12 cellular contexts compared by ENCODE assay signal in the genomic region with DNA sequence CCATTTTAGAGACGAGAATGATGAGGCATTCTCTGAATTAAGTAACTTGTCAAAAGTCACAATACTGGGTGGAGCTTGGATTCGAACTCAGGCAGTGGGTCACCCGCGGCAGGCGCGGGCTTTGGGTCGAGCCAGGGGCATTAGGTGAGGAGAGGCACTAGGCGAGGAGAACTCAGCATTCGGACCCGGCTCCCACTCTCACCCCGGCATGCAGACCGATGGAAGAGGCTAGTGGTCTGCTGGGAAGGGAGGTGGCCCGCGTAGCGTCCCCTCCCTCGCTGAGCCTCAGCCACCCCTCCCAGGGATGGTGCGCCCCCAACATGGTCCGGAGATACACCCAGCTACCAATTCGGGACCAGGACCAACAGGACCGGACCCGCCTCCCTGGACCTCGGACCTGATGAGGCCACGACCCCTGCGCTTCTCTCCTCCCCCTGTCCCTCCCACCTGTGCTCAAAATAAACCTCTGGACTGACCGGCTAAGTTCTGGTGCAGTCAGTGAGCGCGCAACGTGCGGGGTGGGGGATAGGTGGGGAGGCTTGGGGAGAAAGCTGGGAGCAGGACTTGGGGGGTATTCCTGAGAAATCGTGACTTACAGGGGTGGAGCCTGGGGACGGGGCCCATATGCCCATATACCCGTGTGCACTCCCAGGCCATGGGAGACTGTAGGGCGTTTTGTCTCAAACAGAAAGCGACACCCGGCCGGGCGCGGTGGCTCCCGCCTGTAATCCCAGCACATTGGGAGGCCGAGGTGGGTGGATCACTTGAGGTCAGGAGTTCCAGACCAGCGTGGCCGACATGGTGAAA. TPM values are rescaled to one million over a fixed set of nuclear protein-coding genes. Genes with fewer than 3 reads are reported as not detected.
DNase-seq lines count a peak whose midpoint lies in the region; ATAC-seq and TF ChIP-seq lines count a peak whose summit lies in the region.
"Had no signal": no experiment of that assay in that cellular context is flagged by ENCODE, and none has a peak within 500 bp of the region (broad histone marks: within the 10 kb centered on the region; RNA-seq: fewer than 3 reads in every experiment).

No MANE protein-coding gene starts in this region.

- 41 to 62% methylated on average over 27 to 42 of the region's 42 CpGs for WGBS in testis, 2 donors

- H3K4me3 ChIP-seq in BLaER1 (no peak overlapping the region), GM06990 (replicated peaks; ENCODE audit: low read depth, low read length) (no peak overlapping the region), mucosa of rectum (ENCODE audit: low read length in 2 of 2) (peak overlapping the region; percentile 7 to 63), testis (no peak overlapping the region)

- POLR2A ChIA-PET in activated CD8-positive, alpha-beta T cell treated with anti-CD3 and anti-CD28 coated beads, Interleukin-2, amount 10 ng/mL, durations not matched to agents 7 days and 5 days (lab: Charles Lee): interaction anchor here (0.6 to 2.6 kb wide), 9 partner anchors 10 to 289 kb away, joined by 3 to 17 read pairs (median 6); a partner anchor contains a TSS

- peaks cover 45% of the 10 kb centered on the region for H3K4me1 Mint-ChIP-seq in activated CD8-positive, alpha-beta T cell treated with anti-CD3 and anti-CD28 coated beads, Interleukin-2, amount 10 ng/mL, durations not matched to agents 7 days and 5 days (ENCODE audit: low read depth)

- H3K9me3 Mint-ChIP-seq in activated CD8-positive, alpha-beta T cell treated with anti-CD3 and anti-CD28 coated beads, Interleukin-2, amount 10 ng/mL, durations not matched to agents 7 days and 5 days (ENCODE audit: insufficient read depth): no peaks in the 10 kb centered on the region

- TF ChIP-seq POLR2A in testis (IDR thresholded peaks at IDR 0.05): no peak

- H3K9me3 ChIP-seq in BLaER1: no peaks in the 10 kb centered on the region
- H3K9me3 ChIP-seq in mucosa of rectum (ENCODE audit: control insufficient read depth in 2 of 2, low read length in 2 of 2): no peaks in the 10 kb centered on the region
- no peaks in the 10 kb centered on the region for H3K9me3 ChIP-seq in testis
- H3K9me3 ChIP-seq: thoracic aorta had no signal

- peaks cover 62% of the 10 kb centered on the region for H3K27me3 ChIP-seq in BLaER1
- H3K27me3 ChIP-seq in GM06990 (replicated peaks; ENCODE audit: control insufficient read depth, insufficient read depth, low read length): no peaks in the 10 kb centered on the region; the same call in none of the 2 replicates
- peaks cover 23 to 26% of the 10 kb centered on the region in 2 donors for H3K27me3 ChIP-seq in mucosa of rectum (ENCODE audit: control insufficient read depth in 2 of 2, insufficient read depth in 2 of 2, low read length in 2 of 2)
- H3K27me3 ChIP-seq in testis: no peaks in the 10 kb centered on the region

- ATAC-seq in activated CD8-positive, alpha-beta T cell treated with anti-CD3 and anti-CD28 coated beads, Interleukin-2, amount 10 ng/mL, durations not matched to agents 7 days and 5 days: no peak
- ATAC-seq in HG03469 (IDR thresholded peaks at IDR 0.05; ENCODE audit: unreplicated experiment) (no peak), GM21737 (IDR thresholded peaks at IDR 0.05; ENCODE audit: unreplicated experiment) (no peak)

- intact Hi-C loops in testis (cut with DNase I; ENCODE audit: low total_unique reads): no loop called here

- peaks cover 10% of the 10 kb centered on the region for H3K36me3 Mint-ChIP-seq in activated CD8-positive, alpha-beta T cell treated with anti-CD3 and anti-CD28 coated beads, Interleukin-2, amount 10 ng/mL, durations not matched to agents 7 days and 5 days (ENCODE audit: low read depth)

- peak overlapping the region; percentile 99 for H3K4me2 ChIP-seq in BLaER1

- peaks cover 23% of the 10 kb centered on the region for H3K36me3 ChIP-seq in BLaER1
- H3K36me3 ChIP-seq in GM06990 (ENCODE audit: control insufficient read depth, insufficient read depth, low read length): peaks cover 5% of the 10 kb centered on the region
- peaks cover 0 to 6% of the 10 kb centered on the region in 2 donors for H3K36me3 ChIP-seq in mucosa of rectum (ENCODE audit: control insufficient read depth in 2 of 2, insufficient read depth in 2 of 2, low read length in 2 of 2)
- no peaks in the 10 kb centered on the region for H3K36me3 ChIP-seq in testis (ENCODE audit: low read depth, missing control alignments)

- CTCF ChIA-PET in activated CD8-positive, alpha-beta T cell treated with anti-CD3 and anti-CD28 coated beads, Interleukin-2, amount 10 ng/mL, durations not matched to agents 7 days and 5 days (lab: Charles Lee): interaction anchor here (1.1 to 3.2 kb wide), 8 partner anchors 10 to 57 kb away, joined by 3 to 40 read pairs (median 9); a partner anchor contains a TSS

- H3K27ac Mint-ChIP-seq in activated CD8-positive, alpha-beta T cell treated with anti-CD3 and anti-CD28 coated beads, Interleukin-2, amount 10 ng/mL, durations not matched to agents 7 days and 5 days: no peak overlapping the region

- H3K4me1 ChIP-seq in BLaER1: peaks cover 66% of the 10 kb centered on the region
- peaks cover 30 to 34% of the 10 kb centered on the region in 2 donors for H3K4me1 ChIP-seq in mucosa of rectum (ENCODE audit: control insufficient read depth in 2 of 2, insufficient read depth in 2 of 2, low read length in 2 of 2)
- H3K4me1 ChIP-seq in testis: peaks cover 32% of the 10 kb centered on the region

- H4K20me1 ChIP-seq in BLaER1: peaks cover 90% of the 10 kb centered on the region

- H3K27me3 Mint-ChIP-seq in activated CD8-positive, alpha-beta T cell treated with anti-CD3 and anti-CD28 coated beads, Interleukin-2, amount 10 ng/mL, durations not matched to agents 7 days and 5 days (ENCODE audit: low read depth): peaks cover 30% of the 10 kb centered on the region

- TF ChIP-seq CTCF in GM06990 (IDR thresholded peaks at IDR 0.05; ENCODE audit: insufficient read depth, low read length, poor library complexity, severe bottlenecking): no peak
- no peak for TF ChIP-seq CTCF in testis (IDR thresholded peaks at IDR 0.05)

- H3K4me3 Mint-ChIP-seq in activated CD8-positive, alpha-beta T cell treated with anti-CD3 and anti-CD28 coated beads, Interleukin-2, amount 10 ng/mL, durations not matched to agents 7 days and 5 days: peak overlapping the region; percentile 96

- DNase-seq in GM06990 (ENCODE audit: extremely low read depth, insufficient read length) (peak; percentile 20), testis (no peak), SIG-M5 treated with dmso at 0.1 percent for 504 hours (lab: John Stamatoyannopoulos, UW; ENCODE audit: unreplicated experiment) (no peak)
- no peak for DNase-seq in activated CD8-positive, alpha-beta T cell treated with anti-CD3 and anti-CD28 coated beads, Interleukin-2, amount 10 ng/mL, durations not matched to agents 7 days and 5 days
- DNase-seq: effector CD4-positive, alpha-beta T cell; hippocampal formation had no signal

- H3K27ac ChIP-seq in BLaER1: no peak overlapping the region
- no peak overlapping the region for H3K27ac ChIP-seq in mucosa of rectum (ENCODE audit: low read depth in 2 of 2, low read length in 2 of 2)
- no peak overlapping the region for H3K27ac ChIP-seq in testis

- H3K9ac ChIP-seq in BLaER1: no peak overlapping the region
- no peak overlapping the region for H3K9ac ChIP-seq in mucosa of rectum (ENCODE audit: low read depth in 1 of 2, low read length in 2 of 2)

RNA-seq across cellular contexts. Expression of a gene that starts 1.3 kb away (rescaled TPM):
- 10 to 100 TPM; 18.6 to 19.0 TPM for total RNA-seq in activated CD8-positive, alpha-beta T cell treated with anti-CD3 and anti-CD28 coated beads, Interleukin-2, amount 10 ng/mL, durations not matched to agents 7 days and 5 days
- 10 to 100 TPM; 72.5 to 88.6 TPM for total RNA-seq in testis
- polyA plus RNA-seq in testis (ENCODE audit: insufficient read depth, low read depth, low replicate concordance): 51.9 TPM

RNA-seq across cellular contexts. Expression of a gene that starts 4.2 kb away (rescaled TPM):
- total RNA-seq in activated CD8-positive, alpha-beta T cell treated with anti-CD3 and anti-CD28 coated beads, Interleukin-2, amount 10 ng/mL, durations not matched to agents 7 days and 5 days: 1 to 10 TPM; 2.7 to 3.6 TPM
- 1 to 10 TPM in 1 of 2 donors, not detected in 1; 2.2 TPM for total RNA-seq in testis
- 1.2 TPM for polyA plus RNA-seq in testis (ENCODE audit: insufficient read depth, low read depth, low replicate concordance)
- total RNA-seq: thoracic aorta had no signal

RNA-seq across cellular contexts. Expression of a gene that starts 7.1 kb away (rescaled TPM):
- total RNA-seq in activated CD8-positive, alpha-beta T cell treated with anti-CD3 and anti-CD28 coated beads, Interleukin-2, amount 10 ng/mL, durations not matched to agents 7 days and 5 days: under 1 TPM; 0.31 to 0.37 TPM
- 10 to 100 TPM; 40.1 to 67.2 TPM for total RNA-seq in testis
- 19.4 TPM for polyA plus RNA-seq in testis (ENCODE audit: insufficient read depth, low read depth, low replicate concordance)
- total RNA-seq: T-helper 1 cell treated with Interleukin-12 subunit alpha and Interleukin-12 subunit beta and Interleukin-4 antibody, amounts not matched to agents 30 ng/mL and 1 ng/mL, for 36 hours had no signal

RNA-seq across cellular contexts. Expression of a gene that starts 15.1 kb away (rescaled TPM):
- 10 to 100 TPM; 36.5 to 39.9 TPM for total RNA-seq in activated CD8-positive, alpha-beta T cell treated with anti-CD3 and anti-CD28 coated beads, Interleukin-2, amount 10 ng/mL, durations not matched to agents 7 days and 5 days
- 10 to 100 TPM; 30.6 to 44.0 TPM for total RNA-seq in testis
- polyA plus RNA-seq in testis (ENCODE audit: insufficient read depth, low read depth, low replicate concordance): 34.8 TPM

RNA-seq across cellular contexts. Expression of a gene that starts 24.6 kb away (rescaled TPM):
- total RNA-seq in activated CD8-positive, alpha-beta T cell treated with anti-CD3 and anti-CD28 coated beads, Interleukin-2, amount 10 ng/mL, durations not matched to agents 7 days and 5 days: 10 to 100 TPM; 63.6 to 69.6 TPM
- 10 to 100 TPM; 68.0 to 71.2 TPM for total RNA-seq in testis
- 33.8 TPM for polyA plus RNA-seq in testis (ENCODE audit: insufficient read depth, low read depth, low replicate concordance)

Comparison
In these comparisons a context has a peak if more than half of its experiments do, and no peak if none do; other contexts are left out.
1. H3K4me3 ChIP-seq: peak in mucosa of rectum (2 of 2); none in BLaER1 (single experiment), GM06990 (single experiment) and testis (0 of 2).
2. RNA of a gene that starts 7.1 kb away (total RNA-seq): 40.1 to 67.2 TPM in testis; 0.31 to 0.37 TPM in activated CD8-positive, alpha-beta T cell treated with anti-CD3 and anti-CD28 coated beads, Interleukin-2, amount 10 ng/mL, durations not matched to agents 7 days and 5 days; every median in the first group is over 10 times any median in the second.